Comparison of ENCODE assay signal across 16 cellular contexts in the genomic region with DNA sequence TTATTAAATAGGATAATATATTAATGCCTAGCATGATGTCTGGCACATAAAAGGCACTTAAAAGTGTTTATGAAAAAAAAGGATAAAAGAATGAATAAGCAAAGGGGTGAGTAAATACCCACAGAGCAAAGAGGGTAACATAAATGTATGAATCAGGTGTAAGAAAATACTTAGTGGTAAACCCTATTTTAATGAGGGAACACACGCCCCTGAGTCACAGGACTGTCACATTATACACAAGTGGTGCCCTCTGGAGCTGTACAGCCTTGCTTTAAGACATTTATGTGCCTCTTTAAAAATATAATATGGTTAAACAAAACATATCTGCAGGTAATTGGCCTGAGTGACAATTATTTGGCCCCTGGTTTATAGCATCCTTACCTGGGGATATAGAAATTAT.
A peak's percentile ranks its signal among the peaks of the same experiment; 100 is the strongest.
DNase-seq lines count a peak whose midpoint lies in the region; ATAC-seq and TF ChIP-seq lines count a peak whose summit lies in the region.
"Had no signal": no experiment of that assay in that cellular context is flagged by ENCODE, and none has a peak within 500 bp of the region (broad histone marks: within the 10 kb centered on the region; RNA-seq: fewer than 3 reads in every experiment).

No MANE protein-coding gene starts in this region.

- 68 to 84% methylated on average over 1 of the region's 1 CpG for WGBS in heart right ventricle, 2 donors

- H3K36me3 ChIP-seq in heart right ventricle, result no peaks in the 10 kb centered on the region
- H3K36me3 ChIP-seq in Peyer's patch, result no peaks in the 10 kb centered on the region
- H3K36me3 ChIP-seq in CD4-positive, alpha-beta memory T cell (ENCODE audit: insufficient read depth, low read length), result no peaks in the 10 kb centered on the region
- H3K36me3 ChIP-seq: BLaER1 had no signal

- no peak for TF ChIP-seq POLR2A in Peyer's patch (IDR thresholded peaks at IDR 0.05)

- H3K9me3 ChIP-seq in heart right ventricle (no peaks in the 10 kb centered on the region), Peyer's patch (no peaks in the 10 kb centered on the region)
- no peaks in the 10 kb centered on the region for H3K9me3 ChIP-seq in CD4-positive, alpha-beta memory T cell (ENCODE audit: control insufficient read depth in 1 of 2, low read length in 2 of 2)
- H3K9me3 ChIP-seq: BLaER1 had no signal

- H3K4me1 ChIP-seq in heart right ventricle, result no peaks in the 10 kb centered on the region
- H3K4me1 ChIP-seq in Peyer's patch, result no peaks in the 10 kb centered on the region
- H3K4me1 ChIP-seq in CD4-positive, alpha-beta memory T cell (ENCODE audit: insufficient read depth, low read length), result no peaks in the 10 kb centered on the region

- CTCF ChIA-PET in CD4-positive, alpha-beta memory T cell (lab: Charles Lee; ENCODE audit: partially characterized antibody), result no interaction called here

- no peaks in the 10 kb centered on the region for H3K36me3 Mint-ChIP-seq in activated T-helper 17 cell treated with anti-CD3 and anti-CD28 coated beads, Interleukin-2, amount 50 U/mL, for 72 hours (ENCODE audit: low read depth)
- no peaks in the 10 kb centered on the region for H3K36me3 Mint-ChIP-seq in CD4-positive, alpha-beta memory T cell

- DNase-seq in Daoy (ENCODE audit: low read depth), result peak; percentile 46
- peak; percentile 60 for DNase-seq in LHCN-M2 (ENCODE audit: low read depth)
- peak; percentile 17 for DNase-seq in renal cortical epithelial cell (ENCODE audit: low read depth)
- DNase-seq in heart right ventricle, result no peak
- no peak for DNase-seq in Peyer's patch
- no peak for DNase-seq in CD4-positive, alpha-beta memory T cell
- DNase-seq: 8988T, AML-193, DMS53, H9 had no signal

- no peaks in the 10 kb centered on the region for H3K4me1 Mint-ChIP-seq in activated T-helper 17 cell treated with anti-CD3 and anti-CD28 coated beads, Interleukin-2, amount 50 U/mL, for 72 hours
- no peaks in the 10 kb centered on the region for H3K4me1 Mint-ChIP-seq in CD4-positive, alpha-beta memory T cell
- H3K4me1 Mint-ChIP-seq: GM23338, H9 had no signal

- no peak overlapping the region for H3K4me3 Mint-ChIP-seq in activated T-helper 17 cell treated with anti-CD3 and anti-CD28 coated beads, Interleukin-2, amount 50 U/mL, for 72 hours
- H3K4me3 Mint-ChIP-seq in CD4-positive, alpha-beta memory T cell, result no peak overlapping the region
- H3K4me3 Mint-ChIP-seq: GM23338, H9 had no signal

- intact Hi-C loops in heart right ventricle (cut with DNase I), result no loop called here
- intact Hi-C loops in CD4-positive, alpha-beta memory T cell (cut with micrococcal nuclease), result no loop called here

- POLR2A ChIA-PET in CD4-positive, alpha-beta memory T cell (lab: Charles Lee; ENCODE audit: partially characterized antibody), result no interaction called here

- H3K27me3 Mint-ChIP-seq in activated T-helper 17 cell treated with anti-CD3 and anti-CD28 coated beads, Interleukin-2, amount 50 U/mL, for 72 hours, result peaks cover 15% of the 10 kb centered on the region
- peaks cover 0 to 1% of the 10 kb centered on the region in 2 donors for H3K27me3 Mint-ChIP-seq in CD4-positive, alpha-beta memory T cell

- no peak overlapping the region for H3K27ac Mint-ChIP-seq in activated T-helper 17 cell treated with anti-CD3 and anti-CD28 coated beads, Interleukin-2, amount 50 U/mL, for 72 hours
- H3K27ac Mint-ChIP-seq in CD4-positive, alpha-beta memory T cell, result no peak overlapping the region
- H3K27ac Mint-ChIP-seq: GM23338, H9 had no signal

- H3K4me3 ChIP-seq in heart right ventricle (no peak overlapping the region), Peyer's patch (no peak overlapping the region)
- no peak overlapping the region for H3K4me3 ChIP-seq in CD4-positive, alpha-beta memory T cell (ENCODE audit: low read length in 2 of 2)
- H3K4me3 ChIP-seq: BLaER1, GM12878, GM23338, K562 had no signal

- ATAC-seq in activated T-helper 17 cell treated with anti-CD3 and anti-CD28 coated beads, Interleukin-2, amount 50 U/mL, for 72 hours (replicated peaks), result peak; percentile 52
- no peak for ATAC-seq in heart right ventricle
- ATAC-seq: GM12878, GM23338, K562 had no signal

- no peaks in the 10 kb centered on the region for H3K9me3 Mint-ChIP-seq in activated T-helper 17 cell treated with anti-CD3 and anti-CD28 coated beads, Interleukin-2, amount 50 U/mL, for 72 hours
- no peaks in the 10 kb centered on the region for H3K9me3 Mint-ChIP-seq in CD4-positive, alpha-beta memory T cell
- H3K9me3 Mint-ChIP-seq: GM23338, H9 had no signal

- H3K27me3 ChIP-seq in heart right ventricle, result no peaks in the 10 kb centered on the region
- H3K27me3 ChIP-seq in Peyer's patch, result no peaks in the 10 kb centered on the region
- H3K27me3 ChIP-seq in CD4-positive, alpha-beta memory T cell (ENCODE audit: insufficient read depth, low read length), result no peaks in the 10 kb centered on the region
- H3K27me3 ChIP-seq: BLaER1 had no signal

- TF ChIP-seq CTCF in heart right ventricle (IDR thresholded peaks at IDR 0.05) (no peak), Peyer's patch (IDR thresholded peaks at IDR 0.05) (no peak)

- no peak overlapping the region for H3K27ac ChIP-seq in heart right ventricle
- no peak overlapping the region for H3K27ac ChIP-seq in Peyer's patch
- no peak overlapping the region for H3K27ac ChIP-seq in CD4-positive, alpha-beta memory T cell (ENCODE audit: low read depth, low read length)
- H3K27ac ChIP-seq: BLaER1, HL-60 had no signal

Comparison
In these comparisons a context has a peak if more than half of its experiments do, and no peak if none do; other contexts are left out.
1. DNase-seq: peak in Daoy (single experiment), LHCN-M2 (single experiment) and renal cortical epithelial cell (single experiment); none in heart right ventricle (0 of 2), Peyer's patch (0 of 3) and CD4-positive, alpha-beta memory T cell (0 of 5).